Comparison of ENCODE assay signal across 29 cellular contexts in genomic region chr22:47318041-47318737, GRCh38.
"Had no signal": no experiment of that assay in that cellular context is flagged by ENCODE, and none has a peak within 500 bp of the region (broad histone marks: within the 10 kb centered on the region; RNA-seq: fewer than 3 reads in every experiment).

No MANE protein-coding gene starts in this region.

- H3K27me3 ChIP-seq: adrenal gland, body of pancreas, dorsolateral prefrontal cortex, foreskin keratinocyte had no signal

- H3K4me1 ChIP-seq: adrenal gland, body of pancreas, esophagus squamous epithelium, foreskin keratinocyte, gastrocnemius medialis, heart left ventricle had no signal

- H3K9me3 ChIP-seq: gastrocnemius medialis had no signal

- ATAC-seq: activated CD4-positive, alpha-beta T cell treated with anti-CD3 and anti-CD28 coated beads for 36 hours; activated CD8-positive, alpha-beta T cell treated with anti-CD3 and anti-CD28 coated beads for 36 hours; activated naive CD8-positive, alpha-beta T cell treated with anti-CD3 and anti-CD28 coated beads, Interleukin-2, amount 50 U/mL, for 24 hours; activated T-cell treated with anti-CD3 and anti-CD28 coated beads, Interleukin-2, amount 50 U/mL, for 4 hours; body of pancreas; foreskin keratinocyte; gastrocnemius medialis; heart left ventricle; T-helper 17 cell had no signal

- DNase-seq: activated CD4-positive, alpha-beta T cell treated with anti-CD3 and anti-CD28 coated beads for 36 hours; activated CD4-positive, alpha-beta T cell treated with anti-CD3 and anti-CD28 coated beads, Interleukin-2, amount 10 ng/mL, durations not matched to agents 24 days and 14 days; activated CD4-positive, alpha-beta T cell treated with anti-CD3 and anti-CD28 coated beads, Interleukin-2, amount 50 U/mL, for 48 hours; activated CD4-positive, CD25-positive, alpha-beta regulatory T cell; activated CD4-positive, CD25-positive, alpha-beta regulatory T cell treated with anti-CD3 and anti-CD28 coated beads, Interleukin-2, amount 50 U/mL, for 72 hours; activated CD8-positive, alpha-beta memory T cell treated with anti-CD3 and anti-CD28 coated beads for 24 hours; activated CD8-positive, alpha-beta T cell treated with anti-CD3 and anti-CD28 coated beads for 36 hours; activated effector memory CD4-positive, alpha-beta T cell treated with anti-CD3 and anti-CD28 coated beads, Interleukin-2, amount 50 U/mL, for 16 hours; activated naive CD4-positive, alpha-beta T cell treated with anti-CD3 and anti-CD28 coated beads for 36 hours; activated naive CD8-positive, alpha-beta T cell treated with anti-CD3 and anti-CD28 coated beads for 36 hours; activated naive CD8-positive, alpha-beta T cell treated with anti-CD3 and anti-CD28 coated beads, Interleukin-2, amount 50 U/mL, for 24 hours; activated T-cell treated with anti-CD3 and anti-CD28 coated beads, Interleukin-2, amount 50 U/mL, for 4 hours; amygdala; aorta; body of pancreas; dorsolateral prefrontal cortex; effector memory CD4-positive, alpha-beta T cell; endodermal cell; erythroblast; esophagus squamous epithelium; foreskin keratinocyte; gastrocnemius medialis; glutamatergic neuron; heart left ventricle; T-helper 1 cell; T-helper 17 cell; T1000 had no signal

- H3K27ac ChIP-seq: adrenal gland, body of pancreas, coronary artery, dorsolateral prefrontal cortex, esophagus squamous epithelium, foreskin keratinocyte, gastrocnemius medialis, heart left ventricle had no signal

- H3K4me3 ChIP-seq: adrenal gland, body of pancreas, coronary artery, dorsolateral prefrontal cortex, esophagus squamous epithelium, gastrocnemius medialis, heart left ventricle had no signal

- H3K36me3 ChIP-seq: adrenal gland, esophagus squamous epithelium, gastrocnemius medialis, heart left ventricle had no signal
